Comparison of ENCODE assay signal across 7 cellular contexts in genomic region chr18:11906926-11907874, GRCh38. TPM values are rescaled to one million over a fixed set of nuclear protein-coding genes. Genes with fewer than 3 reads are reported as not detected.
A peak's percentile ranks its signal among the peaks of the same experiment; 100 is the strongest.
DNase-seq lines count a peak whose midpoint lies in the region; ATAC-seq and TF ChIP-seq lines count a peak whose summit lies in the region.

No MANE protein-coding gene starts in this region.

- H3K9me3 Mint-ChIP-seq in HFFc6, result no peaks in the 10 kb centered on the region
- H3K9me3 Mint-ChIP-seq in activated T-cell treated with anti-CD3 and anti-CD28 coated beads, Interleukin-2, amount 50 U/mL, for 4 hours, result no peaks in the 10 kb centered on the region

- H3K27me3 ChIP-seq in iPS-18a (ENCODE audit: control insufficient read depth, insufficient read depth, low read length), result peaks cover 9% of the 10 kb centered on the region

- peak overlapping the region; percentile 97 for H3K4me3 Mint-ChIP-seq in HFFc6
- peak overlapping the region; percentile 92 for H3K4me3 Mint-ChIP-seq in activated T-cell treated with anti-CD3 and anti-CD28 coated beads, Interleukin-2, amount 50 U/mL, for 4 hours

- DNase-seq in HFFc6 (no peak), amygdala (lab: John Stamatoyannopoulos, UW) (no peak)
- no peak for DNase-seq in activated T-cell treated with anti-CD3 and anti-CD28 coated beads, Interleukin-2, amount 50 U/mL, for 4 hours
- DNase-seq in stimulated activated naive CD8-positive, alpha-beta T cell treated with anti-CD3 and anti-CD28 coated beads, Interleukin-15, Interleukin-2, amounts not matched to agents 100 U/mL and 50 U/mL, for 24 hours, result peak; percentile 12
- DNase-seq in stimulated activated CD4-positive, alpha-beta T cell treated with anti-CD3 and anti-CD28 coated beads, Interleukin-4, amount 100 ng/mL, for 24 hours, result no peak

- no peak for TF ChIP-seq CTCF in HFFc6 (IDR thresholded peaks at IDR 0.05)

- peaks cover 10% of the 10 kb centered on the region; the same call in 1 of the 2 replicates for H3K36me3 Mint-ChIP-seq in HFFc6 (ENCODE audit: low read depth)
- H3K36me3 Mint-ChIP-seq in activated T-cell treated with anti-CD3 and anti-CD28 coated beads, Interleukin-2, amount 50 U/mL, for 4 hours (ENCODE audit: insufficient read depth), result peaks cover 4% of the 10 kb centered on the region

- peaks cover 30% of the 10 kb centered on the region for H3K4me1 ChIP-seq in iPS-18a (ENCODE audit: control insufficient read depth, low read depth, low read length)

- H3K27me3 Mint-ChIP-seq in HFFc6 (ENCODE audit: insufficient read depth), result peaks cover 2% of the 10 kb centered on the region; the same call in 1 of the 2 replicates
- H3K27me3 Mint-ChIP-seq in activated T-cell treated with anti-CD3 and anti-CD28 coated beads, Interleukin-2, amount 50 U/mL, for 4 hours (ENCODE audit: low read depth), result no peaks in the 10 kb centered on the region

- H3K9me3 ChIP-seq in iPS-18a (ENCODE audit: control insufficient read depth, low read depth, low read length), result no peaks in the 10 kb centered on the region

- H3K4me1 Mint-ChIP-seq in HFFc6 (ENCODE audit: low read depth), result peaks cover 21% of the 10 kb centered on the region
- peaks cover 28% of the 10 kb centered on the region for H3K4me1 Mint-ChIP-seq in activated T-cell treated with anti-CD3 and anti-CD28 coated beads, Interleukin-2, amount 50 U/mL, for 4 hours (ENCODE audit: low read depth)

- H3K27ac ChIP-seq in iPS-18a (ENCODE audit: low read length), result no peak overlapping the region

- peak overlapping the region; percentile 92 for H3K27ac Mint-ChIP-seq in HFFc6

- H3K36me3 ChIP-seq in iPS-18a (ENCODE audit: control insufficient read depth, low read depth, low read length), result no peaks in the 10 kb centered on the region

- H3K9ac ChIP-seq in iPS-18a (ENCODE audit: low read length), result peak overlapping the region; percentile 76

- ATAC-seq in activated T-cell treated with anti-CD3 and anti-CD28 coated beads, Interleukin-2, amount 50 U/mL, for 4 hours, result no peak
- no peak for ATAC-seq in stimulated activated naive CD8-positive, alpha-beta T cell treated with anti-CD3 and anti-CD28 coated beads, Interleukin-15, Interleukin-2, amounts not matched to agents 100 U/mL and 50 U/mL, for 24 hours
- no peak for ATAC-seq in GM18502 (IDR thresholded peaks at IDR 0.05; ENCODE audit: poor library complexity, unreplicated experiment)

- H3K4me3 ChIP-seq in iPS-18a (ENCODE audit: low read length), result peak overlapping the region; percentile 82

RNA-seq across cellular contexts. Expression of gene MPPE1, which starts 0.9 kb away (rescaled TPM):
- total RNA-seq in HFFc6 (2021; fragmentation: NEBNext Ultra II Directional; extraction: Animal tissue kit (Norgen Biotek cat#: 25700)), result 10 to 100 TPM; 23.5 to 28.2 (median 26.0) TPM
- 10 to 100 TPM; 31.4 to 33.9 (median 31.6) TPM for total RNA-seq in activated T-cell treated with anti-CD3 and anti-CD28 coated beads, Interleukin-2, amount 50 U/mL, for 4 hours

RNA-seq across cellular contexts. Expression of gene CHMP1B, which starts 56.0 kb away (rescaled TPM):
- total RNA-seq in HFFc6 (2021; fragmentation: NEBNext Ultra II Directional; extraction: Animal tissue kit (Norgen Biotek cat#: 25700)), result 10 to 100 TPM; 30.9 to 33.7 (median 32.5) TPM
- total RNA-seq in activated T-cell treated with anti-CD3 and anti-CD28 coated beads, Interleukin-2, amount 50 U/mL, for 4 hours, result 10 to 100 TPM; 20.6 to 23.1 (median 21.1) TPM
